Comparison of ENCODE assay signal across 26 cellular contexts in genomic region chr2:171206422-171207115, GRCh38.
"Had no signal": no experiment of that assay in that cellular context is flagged by ENCODE, and none has a peak within 500 bp of the region (broad histone marks: within the 10 kb centered on the region; RNA-seq: fewer than 3 reads in every experiment).

No MANE protein-coding gene starts in this region.

- H3K36me3 ChIP-seq: esophagus muscularis mucosa, gastroesophageal sphincter, heart right ventricle, left lung had no signal

- ATAC-seq: foreskin keratinocyte; gastroesophageal sphincter; heart right ventricle; left cardiac atrium; left lung; left ventricle myocardium superior; naive thymus-derived CD4-positive, alpha-beta T cell had no signal

- H3K27me3 Mint-ChIP-seq: memory B cell had no signal

- H3K4me1 ChIP-seq: foreskin keratinocyte, heart right ventricle, left lung had no signal

- H3K27ac ChIP-seq: coronary artery, dorsolateral prefrontal cortex, esophagus muscularis mucosa, foreskin keratinocyte, gastroesophageal sphincter, heart right ventricle, left lung had no signal

- H3K27me3 ChIP-seq: dorsolateral prefrontal cortex, esophagus muscularis mucosa, foreskin keratinocyte, gastroesophageal sphincter, left lung had no signal

- H3K4me3 ChIP-seq: coronary artery, dorsolateral prefrontal cortex, esophagus muscularis mucosa, gastroesophageal sphincter, heart right ventricle, left lung, lung had no signal

- H3K27ac Mint-ChIP-seq: memory B cell; naive thymus-derived CD4-positive, alpha-beta T cell had no signal

- DNase-seq: dermis blood vessel endothelial cell; dorsolateral prefrontal cortex; effector CD4-positive, alpha-beta T cell; effector memory CD4-positive, alpha-beta T cell; foreskin keratinocyte; glutamatergic neuron; head of caudate nucleus; heart right ventricle; hippocampal formation; left cardiac atrium; left lung; left ventricle myocardium superior; mammary epithelial cell; mesendoderm; midbrain; naive thymus-derived CD4-positive, alpha-beta T cell had no signal

- H3K4me3 Mint-ChIP-seq: memory B cell; naive thymus-derived CD4-positive, alpha-beta T cell had no signal

- H3K9me3 ChIP-seq: esophagus muscularis mucosa, gastroesophageal sphincter, heart right ventricle, left lung had no signal

- FAIRE-seq: colon, endothelial cell of umbilical vein, frontal cortex, islet of Langerhans, keratinocyte had no signal
